Comparison of ENCODE assay signal across 8 cellular contexts in the genomic region with DNA sequence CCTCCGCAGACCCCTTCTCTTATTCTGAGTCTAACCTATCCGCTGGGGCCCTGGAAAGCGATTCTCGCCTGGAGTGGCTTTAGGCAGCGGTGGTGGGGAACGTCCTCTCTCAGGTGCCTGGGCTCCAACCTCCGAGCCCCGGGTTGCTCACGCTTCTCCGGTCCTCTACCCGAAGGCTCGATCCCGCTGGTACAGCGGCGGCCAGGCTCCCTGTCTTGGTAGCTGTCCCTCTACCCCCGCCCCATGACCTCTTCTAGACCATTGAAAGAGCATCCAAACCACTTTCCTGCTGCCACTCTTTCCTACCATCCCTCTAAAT. TPM values are rescaled to one million over a fixed set of nuclear protein-coding genes. Genes with fewer than 3 reads are reported as not detected.
A peak's percentile ranks its signal among the peaks of the same experiment; 100 is the strongest.
DNase-seq lines count a peak whose midpoint lies in the region; ATAC-seq and TF ChIP-seq lines count a peak whose summit lies in the region.

No MANE protein-coding gene starts in this region.

- peak overlapping the region; percentile 89 to 98 (median 94) for H3K4me3 Mint-ChIP-seq in nephron

- no peaks in the 10 kb centered on the region for H3K27me3 ChIP-seq in BJ (ENCODE audit: control insufficient read depth, insufficient read depth, low read length)

- peaks cover 4% of the 10 kb centered on the region for H3K27me3 Mint-ChIP-seq in nephron (ENCODE audit: low read depth)

- peaks cover 1% of the 10 kb centered on the region; the same call in 1 of the 2 replicates for H3K36me3 ChIP-seq in BJ (ENCODE audit: control insufficient read depth, insufficient read depth, low read length)

- peak overlapping the region; percentile 87 to 94 (median 92) for H3K27ac Mint-ChIP-seq in nephron

- DNase-seq in BJ (ENCODE audit: low read depth) = no peak
- DNase-seq in NCI-H226 = no peak
- no peak for DNase-seq in NCI-H2227 treated with DMSO at 0.1 percent for 48 hours (lab: John Stamatoyannopoulos, UW)

- ATAC-seq in GM19025 (IDR thresholded peaks at IDR 0.05; ENCODE audit: low read depth, unreplicated experiment) = peak; percentile 23
- ATAC-seq in HG03354 (IDR thresholded peaks at IDR 0.05; ENCODE audit: poor library complexity, severe bottlenecking, unreplicated experiment) = peak; percentile 42
- ATAC-seq in SK-N-SH treated with all-trans-retinoic acid at 6 μM for 48 hours = peak; percentile 75
- ATAC-seq in esophagus mucosa = peak; percentile 40

- POLR2A ChIA-PET in BJ (lab: Charles Lee) = no interaction called here

- no peaks in the 10 kb centered on the region for H3K9me3 Mint-ChIP-seq in nephron

- CTCF ChIA-PET in BJ (lab: Yijun Ruan, JAX) = interaction anchor here (1.3 kb wide), 2 partner anchors 17 to 234 kb away, joined by 3 read pairs; no protein-coding TSS in a partner anchor

- H3K4me1 Mint-ChIP-seq in nephron = peaks cover 27% of the 10 kb centered on the region

- H3K36me3 Mint-ChIP-seq in nephron (ENCODE audit: low read depth) = peaks cover 4% of the 10 kb centered on the region

- TF ChIP-seq CTCF in BJ (IDR thresholded peaks at IDR 0.05; ENCODE audit: insufficient read depth, low read depth, low read length) (no peak), nephron (IDR thresholded peaks at IDR 0.05; ENCODE audit: unreplicated experiment in 3 of 3) (no peak)

- peak overlapping the region; percentile 82 for H3K4me3 ChIP-seq in BJ (ENCODE audit: low read depth, low read length)

TF ChIP-seq in SK-N-SH treated with all-trans-retinoic acid at 6 μM for 48 hours, 23 proteins besides CTCF, POLR2A, EP300 and RAD21:
- TF ChIP-seq ISL1 (CRISPR knock-in tag; IDR thresholded peaks at IDR 0.05) = no peak
- no peak for TF ChIP-seq PPARA (CRISPR knock-in tag; IDR thresholded peaks at IDR 0.05; ENCODE audit: borderline replicate concordance)
- TF ChIP-seq BACH2 (CRISPR knock-in tag; IDR thresholded peaks at IDR 0.05; ENCODE audit: borderline replicate concordance) = no peak
- TF ChIP-seq, protein P1, sequence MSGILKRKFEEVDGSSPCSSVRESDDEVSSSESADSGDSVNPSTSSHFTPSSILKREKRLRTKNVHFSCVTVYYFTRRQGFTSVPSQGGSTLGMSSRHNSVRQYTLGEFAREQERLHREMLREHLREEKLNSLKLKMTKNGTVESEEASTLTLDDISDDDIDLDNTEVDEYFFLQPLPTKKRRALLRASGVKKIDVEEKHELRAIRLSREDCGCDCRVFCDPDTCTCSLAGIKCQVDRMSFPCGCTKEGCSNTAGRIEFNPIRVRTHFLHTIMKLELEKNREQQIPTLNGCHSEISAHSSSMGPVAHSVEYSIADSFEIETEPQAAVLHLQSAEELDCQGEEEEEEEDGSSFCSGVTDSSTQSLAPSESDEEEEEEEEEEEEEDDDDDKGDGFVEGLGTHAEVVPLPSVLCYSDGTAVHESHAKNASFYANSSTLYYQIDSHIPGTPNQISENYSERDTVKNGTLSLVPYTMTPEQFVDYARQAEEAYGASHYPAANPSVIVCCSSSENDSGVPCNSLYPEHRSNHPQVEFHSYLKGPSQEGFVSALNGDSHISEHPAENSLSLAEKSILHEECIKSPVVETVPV (CRISPR knock-in tag; IDR thresholded peaks at IDR 0.05) = no peak

RNA-seq across cellular contexts. Expression of gene HEBP1, which starts 0.5 kb away (rescaled TPM):
- polyA plus RNA-seq in BJ (2011; rRNA removed) = 40.6 and 41.9 TPM in 2 replicates
- polyA minus RNA-seq in BJ (2011; rRNA and poly(A)+ RNA removed) = 34.8 and 46.9 TPM in 2 replicates
- total RNA-seq in esophagus mucosa = 24.5 TPM

RNA-seq across cellular contexts. Expression of gene FAM234B, which starts 43.6 kb away (rescaled TPM):
- polyA plus RNA-seq in BJ (2011; rRNA removed) = 2.4 and 2.8 TPM in 2 replicates
- 3.6 and 6.6 TPM in 2 replicates for polyA minus RNA-seq in BJ (2011; rRNA and poly(A)+ RNA removed)
- total RNA-seq in esophagus mucosa = 2.4 TPM

RNA-seq across cellular contexts. Expression of gene GPRC5D, which starts 48.6 kb away (rescaled TPM):
- polyA plus RNA-seq in BJ (2011; rRNA removed) = not detected in 2 replicates
- not detected in 2 replicates for polyA minus RNA-seq in BJ (2011; rRNA and poly(A)+ RNA removed)
- total RNA-seq in esophagus mucosa = not detected

Comparison
In these comparisons a context has a peak if more than half of its experiments do, and no peak if none do; other contexts are left out.
1. ATAC-seq: peak in every context shown above with its lines; median percentile 75 in SK-N-SH treated with all-trans-retinoic acid at 6 μM for 48 hours; 42 in HG03354; 40 in esophagus mucosa; 23 in GM19025.